Comparison of ENCODE assay signal across 32 cellular contexts in genomic region chr1:29094954-29095353, GRCh38. TPM values are rescaled to one million over a fixed set of nuclear protein-coding genes. Genes with fewer than 3 reads are reported as not detected.
"Had no signal": no experiment of that assay in that cellular context is flagged by ENCODE, and none has a peak within 500 bp of the region (broad histone marks: within the 10 kb centered on the region; RNA-seq: fewer than 3 reads in every experiment).

No MANE protein-coding gene starts in this region.

- H3K4me3 ChIP-seq: MG63, Peyer's patch had no signal

- H3K9me3 ChIP-seq: MG63, Peyer's patch had no signal

- H3K27me3 Mint-ChIP-seq: activated B cell treated with CpG ODN at 0.5 μM for 24 hours; activated CD4-positive, alpha-beta memory T cell treated with anti-CD3 and anti-CD28 coated beads for 36 hours; activated naive CD4-positive, alpha-beta T cell treated with anti-CD3 and anti-CD28 coated beads, Interleukin-2, amount 10 ng/mL, durations not matched to agents 7 days and 5 days; activated naive CD8-positive, alpha-beta T cell; activated naive CD8-positive, alpha-beta T cell treated with anti-CD3 and anti-CD28 coated beads, Interleukin-2, amount 50 U/mL, for 24 hours; brain had no signal

- DNase-seq: activated B cell treated with CpG ODN at 0.5 μM for 24 hours; activated CD4-positive, alpha-beta memory T cell treated with anti-CD3 and anti-CD28 coated beads for 36 hours; activated CD4-positive, alpha-beta T cell treated with anti-CD3 and anti-CD28 coated beads for 4 hours; activated CD4-positive, alpha-beta T cell treated with anti-CD3 and anti-CD28 coated beads, Interleukin-2, amount 50 U/mL, for 1 hour; activated CD4-positive, CD25-positive, alpha-beta regulatory T cell treated with anti-CD3 and anti-CD28 coated beads, Interleukin-2, amount 50 U/mL, for 72 hours; activated CD8-positive, alpha-beta memory T cell treated with anti-CD3 and anti-CD28 coated beads, Interleukin-2, amount 50 U/mL, for 48 hours; activated effector memory CD4-positive, alpha-beta T cell treated with Interleukin-2 at 50 U/mL for 16 hours; activated naive CD4-positive, alpha-beta T cell treated with anti-CD3 and anti-CD28 coated beads, Interleukin-2, amount 10 ng/mL, durations not matched to agents 7 days and 5 days; activated naive CD8-positive, alpha-beta T cell treated with anti-CD3 and anti-CD28 coated beads, Interleukin-2, amount 50 U/mL, for 24 hours; activated T-cell treated with anti-CD3 and anti-CD28 coated beads, Interleukin-2, amount 50 U/mL, for 48 hours; anterior cingulate cortex; central memory CD4-positive, alpha-beta T cell; Karpas-422; KBM-7; MG63; NCI-H1048; NCI-H1105 treated with DMSO at 0.1 percent for 48 hours; NCI-H1436; NCI-H1694; NCI-H1930; NCI-H345; NCI-H524 treated with DMSO at 0.1 percent for 48 hours; Peyer's patch; RPMI8226; SIG-M5; T-helper 1 cell; T-helper 2 cell; T-helper 9 cell had no signal

- H3K27ac ChIP-seq: Peyer's patch, VCaP had no signal

- H3K36me3 ChIP-seq: MG63 had no signal

- H3K4me3 Mint-ChIP-seq: activated B cell treated with CpG ODN at 0.5 μM for 24 hours; activated CD4-positive, alpha-beta memory T cell treated with anti-CD3 and anti-CD28 coated beads for 36 hours; activated naive CD4-positive, alpha-beta T cell treated with anti-CD3 and anti-CD28 coated beads, Interleukin-2, amount 10 ng/mL, durations not matched to agents 7 days and 5 days; activated naive CD8-positive, alpha-beta T cell; activated naive CD8-positive, alpha-beta T cell treated with anti-CD3 and anti-CD28 coated beads, Interleukin-2, amount 50 U/mL, for 24 hours; brain had no signal

- H3K4me1 ChIP-seq: Peyer's patch had no signal

- H3K4me1 Mint-ChIP-seq: activated B cell treated with CpG ODN at 0.5 μM for 24 hours; activated naive CD4-positive, alpha-beta T cell treated with anti-CD3 and anti-CD28 coated beads, Interleukin-2, amount 10 ng/mL, durations not matched to agents 7 days and 5 days had no signal

- H3K27me3 ChIP-seq: MG63, Peyer's patch had no signal

- H3K27ac Mint-ChIP-seq: activated B cell treated with CpG ODN at 0.5 μM for 24 hours; activated CD4-positive, alpha-beta memory T cell treated with anti-CD3 and anti-CD28 coated beads for 36 hours; activated naive CD4-positive, alpha-beta T cell treated with anti-CD3 and anti-CD28 coated beads, Interleukin-2, amount 10 ng/mL, durations not matched to agents 7 days and 5 days; activated naive CD8-positive, alpha-beta T cell; activated naive CD8-positive, alpha-beta T cell treated with anti-CD3 and anti-CD28 coated beads, Interleukin-2, amount 50 U/mL, for 24 hours had no signal

RNA-seq across cellular contexts. Expression of gene TMEM200B, which starts 28.7 kb away (rescaled TPM):
- total RNA-seq: activated B cell treated with CpG ODN at 0.5 μM for 24 hours, SK-MEL-5 had no signal
